Comparison of ENCODE assay signal across 35 cellular contexts in the genomic region with DNA sequence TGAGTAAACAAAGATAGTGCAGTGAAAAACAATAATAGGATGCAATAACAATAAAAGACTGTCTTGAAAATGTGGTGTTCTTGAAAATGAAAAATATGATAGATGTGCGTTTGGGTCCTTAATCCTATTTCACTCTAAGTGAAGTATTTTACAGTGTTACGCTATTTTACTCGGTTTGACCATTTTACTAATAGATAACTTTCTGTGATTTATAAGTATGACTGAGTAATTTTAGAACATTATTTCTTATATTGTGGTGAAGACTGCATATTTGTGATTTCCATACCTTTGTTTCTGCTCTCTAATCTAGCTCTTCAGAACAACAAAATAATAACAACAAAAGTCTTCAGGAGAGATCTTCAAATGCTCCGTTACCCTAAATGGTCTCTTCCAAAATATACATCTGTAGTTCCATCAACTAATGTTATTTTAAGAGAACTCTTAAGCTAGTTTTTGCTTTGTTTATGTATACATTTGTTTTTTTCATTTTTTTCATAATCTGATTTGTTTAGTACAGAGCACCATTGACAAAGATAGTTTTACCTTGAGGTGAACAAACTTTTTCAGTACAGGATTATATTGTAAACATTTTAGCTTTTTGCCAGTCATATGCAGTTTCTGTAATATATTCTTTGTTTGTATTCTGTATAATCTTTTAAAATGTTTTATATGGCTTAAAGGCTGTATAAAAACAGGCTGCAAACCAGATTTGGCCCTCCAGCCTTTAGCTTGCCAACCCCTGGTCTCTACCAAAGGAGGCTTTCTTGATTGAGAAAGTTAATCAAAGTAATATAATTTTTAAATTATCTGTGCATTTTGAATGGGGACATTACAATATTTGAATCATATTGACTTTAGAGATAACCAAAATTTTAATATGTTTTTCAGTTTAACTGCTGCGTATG.
"Had no signal": no experiment of that assay in that cellular context is flagged by ENCODE, and none has a peak within 500 bp of the region (broad histone marks: within the 10 kb centered on the region; RNA-seq: fewer than 3 reads in every experiment).

No MANE protein-coding gene starts in this region.

- H3K4me3 ChIP-seq: MG63 had no signal

- H3K36me3 ChIP-seq: MG63 had no signal

- H3K9me3 ChIP-seq: MG63 had no signal

- DNase-seq: Kasumi-1, MG63, MM.1S, MV-4-11, NCI-H1048, NCI-H1092, NCI-H1092 treated with DMSO at 0.1 percent for 48 hours, NCI-H1105, NCI-H1105 treated with DMSO at 0.1 percent for 48 hours, NCI-H1417, NCI-H1417 treated with DMSO at 0.1 percent for 48 hours, NCI-H1436, NCI-H1436 treated with DMSO at 0.1 percent for 48 hours, NCI-H146, NCI-H1694, NCI-H1694 treated with DMSO at 0.1 percent for 48 hours, NCI-H187, NCI-H187 treated with DMSO at 0.1 percent for 48 hours, NCI-H1930, NCI-H2029, NCI-H2029 treated with DMSO at 0.1 percent for 48 hours, NCI-H2081, NCI-H2081 treated with DMSO at 0.1 percent for 48 hours, NCI-H2107, NCI-H2171, NCI-H2171 treated with DMSO at 0.1 percent for 48 hours, NCI-H2227 treated with DMSO at 0.1 percent for 48 hours, NCI-H226, NCI-H345, NCI-H446, NCI-H446 treated with DMSO at 0.1 percent for 48 hours, NCI-H510A, NCI-H510A treated with DMSO at 0.1 percent for 48 hours, NCI-H524, NCI-H524 treated with DMSO at 0.1 percent for 48 hours had no signal
